In the genomic region with DNA sequence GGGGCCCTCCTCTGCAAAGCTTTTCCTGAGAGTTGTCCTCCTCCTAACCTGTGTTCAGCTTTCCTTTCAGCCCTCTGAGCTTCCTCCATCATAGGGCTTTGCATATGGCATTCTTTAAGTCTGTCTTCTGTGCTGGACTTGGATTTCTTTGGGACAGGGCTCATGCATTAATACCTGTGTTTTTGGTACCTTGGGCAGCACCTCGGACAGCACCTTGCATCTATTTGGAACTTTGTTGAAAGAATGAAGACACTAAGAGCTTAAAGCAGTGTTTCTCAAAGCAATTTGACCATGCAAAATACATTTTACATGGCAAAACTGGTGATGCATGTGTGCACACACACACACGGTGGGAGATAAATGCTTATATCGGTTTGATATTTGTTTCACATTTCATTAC, we compare ENCODE assay signal across 16 cellular contexts.
DNase-seq lines count a peak whose midpoint lies in the region; ATAC-seq, FAIRE-seq and TF ChIP-seq lines count a peak whose summit lies in the region.
"Had no signal": no experiment of that assay in that cellular context is flagged by ENCODE, and none has a peak within 500 bp of the region (broad histone marks: within the 10 kb centered on the region; RNA-seq: fewer than 3 reads in every experiment).

No MANE protein-coding gene starts in this region.

- no TSS peak for BruUV-seq in HCT116 (replicated peaks; lab: Mats Ljungman, UMichigan)
- no TSS peak for BruUV-seq in K562 (replicated peaks; lab: Mats Ljungman, UMichigan)
- no TSS peak for BruUV-seq in OCI-LY7 (replicated peaks; lab: Mats Ljungman, UMichigan)

- H3K4me3 ChIP-seq in HCT116 (replicated peaks in 1 of 2; ENCODE audit: low read depth in 1 of 2, low read length in 2 of 2) (no peak overlapping the region), K562 (no peak overlapping the region), mesendoderm (ENCODE audit: low read length) (no peak overlapping the region), BE2C (ENCODE audit: low read depth, low read length) (no peak overlapping the region), OCI-LY7 (ENCODE audit: low read depth, low read length, poor library complexity, severe bottlenecking) (no peak overlapping the region)
- H3K4me3 ChIP-seq: BLaER1 treated with 17β-estradiol and CSF1 and Interleukin-3, amounts not matched to agents 10 nM and 100 nM; PC-9; SK-N-MC had no signal

- H3K4ac ChIP-seq in mesendoderm (ENCODE audit: low read depth, low read length) = no peak overlapping the region

- H3K9me2 ChIP-seq in HCT116 (ENCODE audit: insufficient read depth) (no peaks in the 10 kb centered on the region), OCI-LY7 (ENCODE audit: insufficient read depth, low read length) (no peaks in the 10 kb centered on the region)

- no peak overlapping the region for H2BK120ac ChIP-seq in mesendoderm (ENCODE audit: low read depth, low read length)

- H2BK5ac ChIP-seq in mesendoderm (ENCODE audit: low read length) = no peak overlapping the region

- no peaks in the 10 kb centered on the region for H4K20me1 ChIP-seq in HCT116 (ENCODE audit: insufficient read depth)
- no peaks in the 10 kb centered on the region for H4K20me1 ChIP-seq in K562 (replicated peaks; ENCODE audit: control insufficient read depth, insufficient read depth, low read length)
- no peaks in the 10 kb centered on the region for H4K20me1 ChIP-seq in OCI-LY7 (ENCODE audit: insufficient read depth, low read length)
- H4K20me1 ChIP-seq: BLaER1 treated with 17β-estradiol and CSF1 and Interleukin-3, amounts not matched to agents 10 nM and 100 nM had no signal

- TF ChIP-seq EP300 in K562 (IDR thresholded peaks at IDR 0.05; ENCODE audit: low read length) = no peak

- no peak overlapping the region for H4K8ac ChIP-seq in mesendoderm (ENCODE audit: low read depth, low read length)

- CTCF ChIA-PET in HCT116 (lab: Charles Lee) (no interaction called here), K562 (lab: Yijun Ruan, JAX; ENCODE audit: low intra/inter-chr PET ratio) (no interaction called here), OCI-LY7 (lab: Charles Lee; ENCODE audit: unreplicated experiment) (no interaction called here)

- no peaks in the 10 kb centered on the region for H3K9me3 ChIP-seq in HCT116 (ENCODE audit: control insufficient read depth in 1 of 2, insufficient read depth in 1 of 2, low read depth in 1 of 2, low read length in 2 of 2)
- no peaks in the 10 kb centered on the region for H3K9me3 ChIP-seq in K562 (replicated peaks; ENCODE audit: control insufficient read depth, insufficient read depth, low read depth, low read length)
- H3K9me3 ChIP-seq in BE2C = no peaks in the 10 kb centered on the region
- no peaks in the 10 kb centered on the region for H3K9me3 ChIP-seq in OCI-LY7 (ENCODE audit: low read length)
- H3K9me3 ChIP-seq: BLaER1 treated with 17β-estradiol and CSF1 and Interleukin-3, amounts not matched to agents 10 nM and 100 nM had no signal

- no peak for TF ChIP-seq CTCF in HCT116 (IDR thresholded peaks at IDR 0.05 in 2 of 3, conservative IDR thresholded peaks at IDR 0.05 in 1 of 3; ENCODE audit: borderline replicate concordance in 1 of 3, insufficient read depth in 1 of 3, low read depth in 2 of 3, low read length in 2 of 3)
- TF ChIP-seq CTCF in K562 (IDR thresholded peaks at IDR 0.05 in 2 of 3, conservative IDR thresholded peaks at IDR 0.05 in 1 of 3; ENCODE audit: insufficient read depth in 2 of 3, low read depth in 1 of 3, low read length in 3 of 3) = no peak
- TF ChIP-seq CTCF in BE2C (IDR thresholded peaks at IDR 0.05; ENCODE audit: low read depth, low read length) = no peak
- no peak for TF ChIP-seq CTCF in OCI-LY7 (conservative IDR thresholded peaks at IDR 0.05; ENCODE audit: low read length)

- H3K18ac ChIP-seq in mesendoderm (ENCODE audit: low read length) = no peak overlapping the region

- H3K79me1 ChIP-seq in mesendoderm (ENCODE audit: low read length) = no peaks in the 10 kb centered on the region

- H2AK5ac ChIP-seq in mesendoderm (ENCODE audit: low read length) = no peak overlapping the region

- RAD21 ChIA-PET in HCT116 (lab: Charles Lee; ENCODE audit: low non-redundant PET in 1 of 2, low total read pairs in 2 of 2, uncharacterized antibody in 2 of 2, unreplicated experiment in 2 of 2) = no interaction called here

- H3K79me2 ChIP-seq in HCT116 (ENCODE audit: insufficient read depth, low read length) = no peaks in the 10 kb centered on the region
- no peaks in the 10 kb centered on the region for H3K79me2 ChIP-seq in K562 (ENCODE audit: control insufficient read depth, insufficient read depth, low read length)
- H3K79me2 ChIP-seq in mesendoderm (ENCODE audit: control insufficient read depth, insufficient read depth, low read length) = no peaks in the 10 kb centered on the region
- no peaks in the 10 kb centered on the region for H3K79me2 ChIP-seq in OCI-LY7 (ENCODE audit: insufficient read depth, low read depth, low read length)

- TF ChIP-seq POLR2A in HCT116 (IDR thresholded peaks at IDR 0.05; ENCODE audit: borderline replicate concordance, extremely low read depth, insufficient read depth, insufficient read length) (no peak), K562 (conservative IDR thresholded peaks at IDR 0.05) (no peak)

- H3K4me1 ChIP-seq in HCT116 (ENCODE audit: control insufficient read depth in 1 of 2, insufficient read depth in 2 of 2, low read length in 2 of 2) (no peaks in the 10 kb centered on the region), K562 (replicated peaks in 1 of 2; ENCODE audit: control insufficient read depth in 2 of 2, insufficient read depth in 2 of 2, low read length in 2 of 2) (no peaks in the 10 kb centered on the region), mesendoderm (ENCODE audit: control insufficient read depth, low read depth, low read length) (no peaks in the 10 kb centered on the region), BE2C (no peaks in the 10 kb centered on the region), OCI-LY7 (ENCODE audit: insufficient read depth, low read length, poor library complexity, severe bottlenecking) (no peaks in the 10 kb centered on the region)
- H3K4me1 ChIP-seq: BLaER1 treated with 17β-estradiol and CSF1 and Interleukin-3, amounts not matched to agents 10 nM and 100 nM had no signal

- H3K27ac ChIP-seq in HCT116 (ENCODE audit: low read depth, low read length) (no peak overlapping the region), K562 (ENCODE audit: extremely low read depth, low read depth, low read length) (no peak overlapping the region), mesendoderm (ENCODE audit: low read depth, low read length) (no peak overlapping the region), OCI-LY7 (ENCODE audit: low read depth, low read length, poor library complexity, severe bottlenecking) (no peak overlapping the region)
- H3K27ac ChIP-seq: BLaER1 treated with 17β-estradiol and CSF1 and Interleukin-3, amounts not matched to agents 10 nM and 100 nM; PC-9; SK-N-MC had no signal

- WGBS in K562 (ENCODE audit: insufficient coverage, low coverage, missing lambda C conversion rate) = 0% methylated on average over 3 of the region's 3 CpGs
- no CpG with 5 or more reads among the region's 3 CpGs for WGBS in mesendoderm (ENCODE audit: extremely low coverage, insufficient coverage, low lambda C conversion rate)

- no peak for DNase-seq in HCT116 (ENCODE audit: low read depth, low spot score)
- peak; percentile 3 for DNase-seq in M059J (ENCODE audit: low read depth)
- DNase-seq in K562 (ENCODE audit: extremely low read depth in 1 of 4, low spot score in 3 of 4) = peak in 1 of 4 experiments; percentile 2
- peak; percentile 31 for DNase-seq in mesendoderm
- DNase-seq in BE2C = no peak
- DNase-seq in OCI-LY7 (ENCODE audit: low spot score) = no peak
- DNase-seq: DMS 273 treated with DMSO at 0.1 percent for 48 hours, NCI-H1048, NCI-H1694, NCI-H345, NCI-H69, PC-9 had no signal

- no peak overlapping the region for H3K9ac ChIP-seq in HCT116 (ENCODE audit: low read length)
- H3K9ac ChIP-seq in K562 (ENCODE audit: insufficient read depth in 1 of 2, low read depth in 2 of 2, low read length in 2 of 2) = no peak overlapping the region
- no peak overlapping the region for H3K9ac ChIP-seq in mesendoderm (ENCODE audit: low read length)
- H3K9ac ChIP-seq: BLaER1 treated with 17β-estradiol and CSF1 and Interleukin-3, amounts not matched to agents 10 nM and 100 nM had no signal

- H3K36me3 ChIP-seq in HCT116 (ENCODE audit: control insufficient read depth in 1 of 2, insufficient read depth in 2 of 2, low read length in 2 of 2) (no peaks in the 10 kb centered on the region), K562 (ENCODE audit: control insufficient read depth, insufficient read depth, low read length) (no peaks in the 10 kb centered on the region), mesendoderm (ENCODE audit: control insufficient read depth, insufficient read depth, low read length) (no peaks in the 10 kb centered on the region), BE2C (no peaks in the 10 kb centered on the region), OCI-LY7 (ENCODE audit: insufficient read depth, low read length) (no peaks in the 10 kb centered on the region)
- H3K36me3 ChIP-seq: BLaER1 treated with 17β-estradiol and CSF1 and Interleukin-3, amounts not matched to agents 10 nM and 100 nM had no signal

- intact Hi-C loops in HCT116 (cut with micrococcal nuclease) = no loop called here
- intact Hi-C loops in K562 (cut with micrococcal nuclease) = loop anchor here (10.0 kb wide), 1 partner anchor 168 kb away; no protein-coding TSS in a partner anchor
- intact Hi-C loops in OCI-LY7 (cut with micrococcal nuclease; ENCODE audit: unreplicated experiment) = no loop called here

- ATAC-seq in HCT116 (no peak), K562 (no peak), GM19395 (IDR thresholded peaks at IDR 0.05; ENCODE audit: unreplicated experiment) (no peak)

- H3K23ac ChIP-seq in mesendoderm (ENCODE audit: low read length) = no peak overlapping the region

- POLR2A ChIA-PET in HCT116 (lab: Charles Lee) (no interaction called here), K562 (lab: Yijun Ruan, JAX) (no interaction called here), OCI-LY7 (lab: Charles Lee) (no interaction called here)

- no peak overlapping the region for H2AFZ ChIP-seq in HCT116 (ENCODE audit: low read depth, low read length, poor library complexity, severe bottlenecking)
- no peak overlapping the region for H2AFZ ChIP-seq in K562 (ENCODE audit: low read depth, low read length)
- no peak overlapping the region for H2AFZ ChIP-seq in OCI-LY7 (ENCODE audit: low read length)
- H2AFZ ChIP-seq: PC-9 had no signal

- no peak for FAIRE-seq in K562 (lab: Jason Lieb, UNC)
- FAIRE-seq: H54 had no signal

- H3K4me2 ChIP-seq in HCT116 (ENCODE audit: low read length) (no peak overlapping the region), K562 (ENCODE audit: insufficient read depth, low read length) (no peak overlapping the region), mesendoderm (ENCODE audit: low read length) (no peak overlapping the region), OCI-LY7 (ENCODE audit: low read length) (no peak overlapping the region)
- H3K4me2 ChIP-seq: BLaER1 treated with 17β-estradiol and CSF1 and Interleukin-3, amounts not matched to agents 10 nM and 100 nM; PC-9 had no signal

- no peak overlapping the region for H3K56ac ChIP-seq in mesendoderm (ENCODE audit: low read length)

- H3K27me3 ChIP-seq in HCT116 (ENCODE audit: insufficient read depth, low read length) (peaks cover 17% of the 10 kb centered on the region), K562 (ENCODE audit: control insufficient read depth in 2 of 2, insufficient read depth in 2 of 2, low read length in 2 of 2) (no peaks in the 10 kb centered on the region), mesendoderm (ENCODE audit: insufficient read depth, low read length, poor library complexity) (no peaks in the 10 kb centered on the region), BE2C (peaks cover 17% of the 10 kb centered on the region)

- no peak overlapping the region for H2BK15ac ChIP-seq in mesendoderm (replicated peaks; ENCODE audit: low read depth)

- no peak overlapping the region for H4K5ac ChIP-seq in mesendoderm (ENCODE audit: low read length)

- in situ Hi-C loops in K562 (cut with MboI) = no loop called here

- no peak for TF ChIP-seq RAD21 in HCT116 (IDR thresholded peaks at IDR 0.05; ENCODE audit: low read depth)
- TF ChIP-seq RAD21 in K562 (CRISPR knock-in tag; conservative IDR thresholded peaks at IDR 0.05 in 1 of 2, IDR thresholded peaks at IDR 0.05 in 1 of 2) = no peak

- no peaks in the 10 kb centered on the region for H3K9me1 ChIP-seq in K562 (ENCODE audit: control insufficient read depth, insufficient read depth, low read length)

Comparison
In these comparisons a context has a peak if more than half of its experiments do, and no peak if none do; other contexts are left out.
1. DNase-seq: peak in M059J (single experiment) and mesendoderm (single experiment); none in HCT116 (single experiment), BE2C (single experiment) and OCI-LY7 (single experiment).